24 cellular contexts compared by ENCODE assay signal in the genomic region with DNA sequence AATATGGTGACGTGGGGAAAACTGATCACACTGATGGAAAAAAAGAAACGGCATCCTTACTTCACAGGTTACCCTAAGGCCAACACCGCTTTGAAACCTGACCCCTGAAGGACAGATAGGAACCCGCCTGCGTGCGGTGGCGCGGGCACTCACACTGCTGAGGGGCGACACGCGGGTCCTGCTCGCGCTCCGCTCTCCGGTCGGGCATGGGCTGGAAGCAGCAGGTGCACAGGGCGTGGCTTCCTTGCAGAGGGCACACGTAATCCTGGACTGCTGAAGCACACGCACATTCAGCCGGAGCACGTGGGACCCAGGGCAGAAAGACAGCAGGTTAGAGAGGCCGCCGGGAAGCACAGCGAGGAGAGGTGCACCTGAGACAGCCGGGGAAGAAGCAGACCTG.
"Had no signal": no experiment of that assay in that cellular context is flagged by ENCODE, and none has a peak within 500 bp of the region (broad histone marks: within the 10 kb centered on the region; RNA-seq: fewer than 3 reads in every experiment).

No MANE protein-coding gene starts in this region.

- H3K4me3 Mint-ChIP-seq: dendritic cell treated with granulocyte-macrophage colony-stimulating factor and Interleukin-4, amounts not matched to agents 40 ng/mL and 50 ng/mL, for 4 days; effector memory CD8-positive, alpha-beta T cell; memory B cell; mesothelial cell of epicardium; natural killer cell treated with Interleukin-12 subunit alpha and Interleukin-12 subunit beta and Interleukin-15 and Interleukin-18, amount 100 ng/mL, for 72 hours; neural progenitor cell; stimulated activated effector memory CD8-positive, alpha-beta T cell treated with anti-CD3 and anti-CD28 coated beads, Interleukin-12 subunit alpha, Interleukin-12 subunit beta, amount 100 ng/mL, for 72 hours had no signal

- H3K4me3 ChIP-seq: esophagus squamous epithelium, gastroesophageal sphincter, left ventricle myocardium inferior, lower lobe of right lung, neural progenitor cell, pancreas, transverse colon had no signal

- H3K27me3 Mint-ChIP-seq: dendritic cell treated with granulocyte-macrophage colony-stimulating factor and Interleukin-4, amounts not matched to agents 40 ng/mL and 50 ng/mL, for 4 days; effector memory CD8-positive, alpha-beta T cell; memory B cell; natural killer cell treated with Interleukin-12 subunit alpha and Interleukin-12 subunit beta and Interleukin-15 and Interleukin-18, amount 100 ng/mL, for 72 hours; progenitor cell of endocrine pancreas had no signal

- DNase-seq: effector memory CD8-positive, alpha-beta T cell; esophagus squamous epithelium; foreskin fibroblast; glutamatergic neuron; islet precursor cell; left ventricle myocardium inferior; lower lobe of right lung; occipital lobe; pancreas; right cardiac atrium; small intestine; stimulated activated CD4-positive, alpha-beta T cell treated with anti-CD3 and anti-CD28 coated beads, Interleukin-12 subunit alpha, Interleukin-12 subunit beta, amount 100 ng/mL, for 4 hours; stimulated activated CD4-positive, alpha-beta T cell treated with anti-CD3 and anti-CD28 coated beads, Interleukin-2, amount 100 ng/mL, for 48 hours; stimulated activated CD8-positive, alpha-beta memory T cell treated with anti-CD3 and anti-CD28 coated beads, Interleukin-4, amount 100 ng/mL, for 48 hours; stimulated activated naive CD8-positive, alpha-beta T cell treated with anti-CD3 and anti-CD28 coated beads, Interleukin-15, Interleukin-2, amounts not matched to agents 100 U/mL and 50 U/mL, for 24 hours; transverse colon had no signal

- H3K4me1 ChIP-seq: esophagus squamous epithelium, gastroesophageal sphincter, left ventricle myocardium inferior, lower lobe of right lung, neural progenitor cell, pancreas, transverse colon had no signal

- H3K9me3 Mint-ChIP-seq: dendritic cell treated with granulocyte-macrophage colony-stimulating factor and Interleukin-4, amounts not matched to agents 40 ng/mL and 50 ng/mL, for 4 days; effector memory CD8-positive, alpha-beta T cell; memory B cell; mesothelial cell of epicardium; natural killer cell treated with Interleukin-12 subunit alpha and Interleukin-12 subunit beta and Interleukin-15 and Interleukin-18, amount 100 ng/mL, for 72 hours; neural progenitor cell; stimulated activated effector memory CD8-positive, alpha-beta T cell treated with anti-CD3 and anti-CD28 coated beads, Interleukin-12 subunit alpha, Interleukin-12 subunit beta, amount 100 ng/mL, for 72 hours had no signal

- H3K4me1 Mint-ChIP-seq: memory B cell; mesothelial cell of epicardium; neural progenitor cell; stimulated activated effector memory CD8-positive, alpha-beta T cell treated with anti-CD3 and anti-CD28 coated beads, Interleukin-12 subunit alpha, Interleukin-12 subunit beta, amount 100 ng/mL, for 72 hours had no signal

- H3K9me3 ChIP-seq: esophagus squamous epithelium, gastroesophageal sphincter, left ventricle myocardium inferior, lower lobe of right lung, pancreas, transverse colon had no signal

- H3K27me3 ChIP-seq: esophagus squamous epithelium, gastroesophageal sphincter, neural progenitor cell, pancreas, transverse colon had no signal

- H3K27ac Mint-ChIP-seq: dendritic cell treated with granulocyte-macrophage colony-stimulating factor and Interleukin-4, amounts not matched to agents 40 ng/mL and 50 ng/mL, for 4 days; effector memory CD8-positive, alpha-beta T cell; memory B cell; mesothelial cell of epicardium; natural killer cell treated with Interleukin-12 subunit alpha and Interleukin-12 subunit beta and Interleukin-15 and Interleukin-18, amount 100 ng/mL, for 72 hours; neural progenitor cell; progenitor cell of endocrine pancreas; stimulated activated effector memory CD8-positive, alpha-beta T cell treated with anti-CD3 and anti-CD28 coated beads, Interleukin-12 subunit alpha, Interleukin-12 subunit beta, amount 100 ng/mL, for 72 hours had no signal

- H3K27ac ChIP-seq: esophagus squamous epithelium, gastroesophageal sphincter, left ventricle myocardium inferior, lower lobe of right lung, neural progenitor cell, pancreas, transverse colon had no signal

- H3K36me3 ChIP-seq: neural progenitor cell had no signal

- H3K9ac ChIP-seq: neural progenitor cell had no signal

- H2AFZ ChIP-seq: neural progenitor cell had no signal

- ATAC-seq: effector memory CD8-positive, alpha-beta T cell; gastroesophageal sphincter; lower lobe of right lung; natural killer cell treated with Interleukin-12 subunit alpha and Interleukin-12 subunit beta and Interleukin-15 and Interleukin-18, amount 100 ng/mL, for 72 hours; pancreas; right cardiac atrium; stimulated activated effector memory CD8-positive, alpha-beta T cell treated with anti-CD3 and anti-CD28 coated beads, Interleukin-12 subunit alpha, Interleukin-12 subunit beta, amount 100 ng/mL, for 72 hours; stimulated activated naive CD8-positive, alpha-beta T cell treated with anti-CD3 and anti-CD28 coated beads, Interleukin-15, Interleukin-2, amounts not matched to agents 100 U/mL and 50 U/mL, for 24 hours had no signal

- H3K4me2 ChIP-seq: neural progenitor cell had no signal
